1 cellular context compared by ENCODE assay signal in the genomic region with DNA sequence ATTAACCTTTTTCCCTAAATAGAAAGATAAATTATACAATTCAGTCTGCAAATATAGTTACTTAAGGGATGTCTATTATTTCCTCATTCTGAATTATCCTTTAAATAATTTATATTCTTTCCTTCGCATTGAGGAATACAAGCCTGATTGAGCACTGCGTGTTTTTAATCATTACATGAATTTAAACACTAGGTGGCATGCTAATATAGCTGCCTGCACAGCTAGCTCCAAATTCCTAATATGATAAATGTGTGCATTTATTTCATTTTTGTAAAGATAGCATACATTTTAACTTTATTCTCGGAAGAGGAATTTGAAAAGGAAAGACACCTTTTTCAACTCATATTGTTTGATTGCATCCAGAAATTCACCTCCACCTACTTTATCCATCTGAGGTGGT.
TF ChIP-seq lines count a peak whose summit lies in the region.

No MANE protein-coding gene starts in this region.

TF ChIP-seq in A549, 52 proteins besides CTCF, POLR2A, EP300 and RAD21:
- peak; percentile 55 for TF ChIP-seq SMC3 (IDR thresholded peaks at IDR 0.05)
